In the genomic region with DNA sequence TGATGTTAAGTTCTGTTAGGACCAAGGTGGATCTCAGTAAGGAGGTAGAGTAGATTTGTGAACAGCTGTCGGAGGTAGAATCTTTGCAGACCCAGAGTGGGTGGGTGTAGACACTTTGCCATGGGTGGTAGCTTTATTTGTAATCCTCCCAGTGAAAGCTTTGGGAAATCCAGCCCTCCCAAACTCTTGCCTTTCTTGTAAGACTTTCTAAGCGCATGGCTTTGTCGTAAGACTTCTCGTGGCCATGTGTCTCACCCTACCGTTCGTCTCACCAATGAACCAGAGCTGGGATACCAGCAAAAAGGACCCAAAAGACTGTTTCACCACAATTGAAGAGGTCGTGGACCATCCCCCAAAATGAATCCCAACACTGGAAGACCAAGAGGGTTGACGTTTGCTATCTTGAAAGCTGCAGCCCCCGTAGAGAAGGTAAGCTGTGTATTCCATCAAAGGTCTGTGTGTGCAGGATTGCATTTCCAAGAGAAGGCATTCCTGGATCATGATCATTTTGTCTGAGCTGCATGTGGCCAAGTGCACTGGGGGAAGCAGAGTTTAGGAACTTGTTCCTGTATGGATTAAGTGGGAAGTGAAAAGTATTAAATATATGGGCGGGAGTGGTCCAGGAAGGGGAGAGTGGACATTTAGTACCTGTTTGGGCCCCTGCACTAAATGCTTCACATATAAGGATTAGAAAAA, we compare ENCODE assay signal across 8 cellular contexts. TPM values are rescaled to one million over a fixed set of nuclear protein-coding genes. Genes with fewer than 3 reads are reported as not detected.
DNase-seq lines count a peak whose midpoint lies in the region; ATAC-seq and TF ChIP-seq lines count a peak whose summit lies in the region.

No MANE protein-coding gene starts in this region.

- H3K4me3 ChIP-seq in GM12865 (ENCODE audit: low read depth, low read length) (peak overlapping the region; percentile 78), Peyer's patch (peak overlapping the region; percentile 60 to 93 (median 66)), gastroesophageal sphincter (peak overlapping the region; percentile 85 to 87), skin epidermis (peak overlapping the region; percentile 52 to 76 (median 69))

- TF ChIP-seq POLR2A in Peyer's patch (IDR thresholded peaks at IDR 0.05) (no peak), gastroesophageal sphincter (IDR thresholded peaks at IDR 0.05) (no peak)

- no peak for TF ChIP-seq CTCF in GM12865 (IDR thresholded peaks at IDR 0.05; ENCODE audit: insufficient read depth, low read depth, low read length, missing control alignments)
- no peak for TF ChIP-seq CTCF in Peyer's patch (IDR thresholded peaks at IDR 0.05)
- no peak for TF ChIP-seq CTCF in gastroesophageal sphincter (IDR thresholded peaks at IDR 0.05)

- WGBS in gastroesophageal sphincter (ENCODE audit: low coverage in 1 of 2), 2 donors, result 76 to 82% methylated on average over 3 to 9 of the region's 10 CpGs

- H3K9me3 ChIP-seq in Peyer's patch (no peaks in the 10 kb centered on the region), gastroesophageal sphincter (no peaks in the 10 kb centered on the region)

- no peak for DNase-seq in GM12865 (ENCODE audit: low read depth)
- no peak for DNase-seq in Peyer's patch
- DNase-seq in islet precursor cell, result no peak
- no peak for DNase-seq in DMS153 treated with DMSO at 0.1 percent for 48 hours (lab: John Stamatoyannopoulos, UW; ENCODE audit: unreplicated experiment)
- no peak for DNase-seq in putamen (ENCODE audit: low spot score)

- peaks cover 0 to 32% (median 3%) of the 10 kb centered on the region in 4 donors for H3K4me1 ChIP-seq in Peyer's patch
- H3K4me1 ChIP-seq in gastroesophageal sphincter, result peaks cover 0 to 27% (median 7%) of the 10 kb centered on the region in 3 donors

- no peaks in the 10 kb centered on the region for H3K27me3 ChIP-seq in Peyer's patch
- no peaks in the 10 kb centered on the region for H3K27me3 ChIP-seq in gastroesophageal sphincter

- ATAC-seq in gastroesophageal sphincter, result no peak
- no peak for ATAC-seq in HG03460 (IDR thresholded peaks at IDR 0.05; ENCODE audit: unreplicated experiment)

- TF ChIP-seq EP300 in gastroesophageal sphincter (IDR thresholded peaks at IDR 0.05), result no peak

- H3K36me3 ChIP-seq in Peyer's patch (no peaks in the 10 kb centered on the region), gastroesophageal sphincter (no peaks in the 10 kb centered on the region)

- H3K27ac ChIP-seq in Peyer's patch, result peak overlapping the region in 1 of 4 donors; percentile 71
- H3K27ac ChIP-seq in gastroesophageal sphincter, result peak overlapping the region in 1 of 4 donors; percentile 80
- H3K27ac ChIP-seq in skin epidermis, result peak overlapping the region in 3 of 21 experiments; percentile 17 to 69 (median 41)

RNA-seq across cellular contexts. Expression of a gene that starts 5.8 kb away (rescaled TPM):
- total RNA-seq in Peyer's patch (10 to 100 TPM; 12.4 to 56.0 (median 25.3) TPM), gastroesophageal sphincter (10 to 100 TPM; 23.1 to 32.4 (median 26.9) TPM)
